ENCODE assay signal across 9 cellular contexts in genomic region chrX:70196961-70197805, GRCh38. TPM values are rescaled to one million over a fixed set of nuclear protein-coding genes. Genes with fewer than 3 reads are reported as not detected.
DNase-seq lines count a peak whose midpoint lies in the region; ATAC-seq and TF ChIP-seq lines count a peak whose summit lies in the region.
"Had no signal": no experiment of that assay in that cellular context is flagged by ENCODE, and none has a peak within 500 bp of the region (broad histone marks: within the 10 kb centered on the region; RNA-seq: fewer than 3 reads in every experiment).

No MANE protein-coding gene starts in this region.

- 11 to 14% methylated on average over 12 of the region's 12 CpGs for WGBS in thyroid gland, 2 donors

- intact Hi-C loops in Right ventricle myocardium inferior (cut with DNase I) (loop anchor here (10.0 kb wide), 1 partner anchor 68 kb away; the partner anchor contains the start of genes ARR3 and P2RY4), thyroid gland (cut with DNase I) (no loop called here)
- intact Hi-C loops in naive thymus-derived CD4-positive, alpha-beta T cell (cut with micrococcal nuclease), result loop anchor here (1.0 to 10.0 kb wide), 6 partner anchors 66 to 468 kb away; no protein-coding TSS in a partner anchor

- ATAC-seq in Right ventricle myocardium inferior, result no peak
- ATAC-seq in HG02840 (IDR thresholded peaks at IDR 0.05; ENCODE audit: low FRiP score, unreplicated experiment), result peak; percentile 63
- ATAC-seq in naive thymus-derived CD4-positive, alpha-beta T cell, result peak; percentile 83

- no peaks in the 10 kb centered on the region for H3K27me3 ChIP-seq in cardiac muscle cell
- H3K27me3 ChIP-seq in naive thymus-derived CD4-positive, alpha-beta T cell (ENCODE audit: control insufficient read depth in 2 of 2, insufficient read depth in 2 of 2, low read length in 2 of 2), result no peaks in the 10 kb centered on the region
- no peaks in the 10 kb centered on the region for H3K27me3 ChIP-seq in thyroid gland
- H3K27me3 ChIP-seq: suprapubic skin had no signal

- no peak overlapping the region for H3K27ac Mint-ChIP-seq in naive thymus-derived CD4-positive, alpha-beta T cell

- H3K9me3 ChIP-seq in cardiac muscle cell (ENCODE audit: low read depth), result no peaks in the 10 kb centered on the region
- H3K9me3 ChIP-seq in naive thymus-derived CD4-positive, alpha-beta T cell (ENCODE audit: control insufficient read depth in 2 of 3, low read length in 3 of 3), result no peaks in the 10 kb centered on the region
- H3K9me3 ChIP-seq in thyroid gland, result no peaks in the 10 kb centered on the region
- H3K9me3 ChIP-seq: suprapubic skin had no signal

- H3K36me3 Mint-ChIP-seq in naive thymus-derived CD4-positive, alpha-beta T cell, result no peaks in the 10 kb centered on the region

- TF ChIP-seq POLR2A in thyroid gland (IDR thresholded peaks at IDR 0.05), result no peak

- H3K27ac ChIP-seq in cardiac muscle cell, result no peak overlapping the region
- H3K27ac ChIP-seq in naive thymus-derived CD4-positive, alpha-beta T cell (ENCODE audit: low read depth, low read length), result no peak overlapping the region
- no peak overlapping the region for H3K27ac ChIP-seq in thyroid gland
- H3K27ac ChIP-seq: suprapubic skin had no signal

- CTCF ChIA-PET in naive thymus-derived CD4-positive, alpha-beta T cell (lab: Charles Lee), result interaction anchor here (1.1 to 1.6 kb wide), 2 partner anchors 234 to 236 kb away, joined by 5 read pairs; no protein-coding TSS in a partner anchor

- H3K36me3 ChIP-seq in cardiac muscle cell, result no peaks in the 10 kb centered on the region
- H3K36me3 ChIP-seq in naive thymus-derived CD4-positive, alpha-beta T cell (ENCODE audit: control insufficient read depth in 2 of 3, insufficient read depth in 3 of 3, low read length in 3 of 3), result no peaks in the 10 kb centered on the region
- H3K36me3 ChIP-seq in thyroid gland, result no peaks in the 10 kb centered on the region
- H3K36me3 ChIP-seq: suprapubic skin had no signal

- peaks cover 0 to 1% (median 0%) of the 10 kb centered on the region in 11 donors for H3K9me3 Mint-ChIP-seq in naive thymus-derived CD4-positive, alpha-beta T cell

- TF ChIP-seq CTCF in cardiac muscle cell (IDR thresholded peaks at IDR 0.05; ENCODE audit: low read depth, low read length), result peak; percentile 67
- TF ChIP-seq CTCF in thyroid gland (IDR thresholded peaks at IDR 0.05), result peak; percentile 32 to 66 (median 46)

- H3K4me3 Mint-ChIP-seq in naive thymus-derived CD4-positive, alpha-beta T cell, result peak overlapping the region in 3 of 10 donors; percentile 1 to 38 (median 4)

- peaks cover 0 to 6% (median 4%) of the 10 kb centered on the region in 7 donors for H3K4me1 Mint-ChIP-seq in naive thymus-derived CD4-positive, alpha-beta T cell

- H3K4me3 ChIP-seq in cardiac muscle cell, result no peak overlapping the region
- no peak overlapping the region for H3K4me3 ChIP-seq in naive thymus-derived CD4-positive, alpha-beta T cell (ENCODE audit: low read length)
- no peak overlapping the region for H3K4me3 ChIP-seq in thyroid gland (replicated peaks in 1 of 3)
- H3K4me3 ChIP-seq: suprapubic skin had no signal

- POLR2A ChIA-PET in naive thymus-derived CD4-positive, alpha-beta T cell (lab: Charles Lee), result interaction anchor here (0.7 kb wide), 1 partner anchor 55 kb away, joined by 4 read pairs; no protein-coding TSS in a partner anchor

- peaks cover 0 to 14% (median 0%) of the 10 kb centered on the region in 5 donors for H3K27me3 Mint-ChIP-seq in naive thymus-derived CD4-positive, alpha-beta T cell

- peak; percentile 36 to 61 for DNase-seq in cardiac muscle cell (ENCODE audit: low read depth in 1 of 2, low spot score in 1 of 2)
- no peak for DNase-seq in Right ventricle myocardium inferior (ENCODE audit: missing footprints)
- DNase-seq in NCI-H2227 treated with DMSO at 0.1 percent for 48 hours (lab: John Stamatoyannopoulos, UW), result peak; percentile 11
- peak; percentile 12 to 58 for DNase-seq in activated CD4-positive, alpha-beta T cell treated with anti-CD3 and anti-CD28 coated beads, Interleukin-2, amount 50 U/mL, for 24 hours (ENCODE audit: low read depth in 1 of 2, low spot score in 1 of 2)
- DNase-seq in effector CD8-positive, alpha-beta T cell (lab: John Stamatoyannopoulos, UW), result peak; percentile 27
- peak; percentile 18 to 70 (median 52) for DNase-seq in naive thymus-derived CD4-positive, alpha-beta T cell
- DNase-seq in thyroid gland, result peak; percentile 46 to 54

- H3K4me1 ChIP-seq in cardiac muscle cell (ENCODE audit: low read depth) (no peaks in the 10 kb centered on the region), thyroid gland (no peaks in the 10 kb centered on the region)
- H3K4me1 ChIP-seq in naive thymus-derived CD4-positive, alpha-beta T cell (ENCODE audit: control insufficient read depth in 2 of 2, insufficient read depth in 2 of 2, low read length in 2 of 2), result no peaks in the 10 kb centered on the region
- H3K4me1 ChIP-seq: suprapubic skin had no signal

RNA-seq across cellular contexts. Expression of gene DGAT2L6, which starts 19.9 kb away (rescaled TPM):
- total RNA-seq in cardiac muscle cell (not detected in 2 replicates), Right ventricle myocardium inferior (not detected), thyroid gland (not detected)
- not detected in 2 replicates for polyA plus RNA-seq in cardiac muscle cell
- total RNA-seq in naive thymus-derived CD4-positive, alpha-beta T cell, result not detected
- not detected for polyA plus RNA-seq in naive thymus-derived CD4-positive, alpha-beta T cell

RNA-seq across cellular contexts. Expression of gene AWAT1, which starts 37.3 kb away (rescaled TPM):
- total RNA-seq in cardiac muscle cell, result not detected in 2 replicates
- not detected in 2 replicates for polyA plus RNA-seq in cardiac muscle cell
- total RNA-seq in Right ventricle myocardium inferior, result not detected
- total RNA-seq in naive thymus-derived CD4-positive, alpha-beta T cell, result not detected
- not detected for polyA plus RNA-seq in naive thymus-derived CD4-positive, alpha-beta T cell
- not detected for total RNA-seq in thyroid gland
